ENCODE assay signal across 22 cellular contexts in the genomic region with DNA sequence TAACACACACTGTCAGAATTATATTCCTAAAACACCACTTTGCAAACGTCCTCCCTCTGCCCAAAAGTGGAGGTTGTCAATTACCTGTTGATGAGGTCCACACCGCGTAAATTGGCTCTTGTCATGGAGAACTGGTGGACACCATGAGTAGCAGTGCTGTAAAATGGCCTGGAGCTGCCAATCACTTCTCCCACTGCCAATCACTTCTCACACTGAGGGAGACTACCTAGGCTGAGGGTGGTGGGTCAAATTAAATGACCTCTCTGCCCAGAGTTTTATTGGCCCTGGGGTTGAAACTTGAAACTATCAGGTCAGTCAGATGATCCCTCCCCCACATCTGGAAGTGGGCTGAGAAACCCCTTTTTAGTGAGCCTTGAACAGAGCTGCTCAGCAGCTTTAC.
DNase-seq lines count a peak whose midpoint lies in the region; ATAC-seq, FAIRE-seq and TF ChIP-seq lines count a peak whose summit lies in the region.
"Had no signal": no experiment of that assay in that cellular context is flagged by ENCODE, and none has a peak within 500 bp of the region (broad histone marks: within the 10 kb centered on the region; RNA-seq: fewer than 3 reads in every experiment).

No MANE protein-coding gene starts in this region.

- H2BK20ac ChIP-seq in IMR-90 (ENCODE audit: low read depth, low read length) = no peak overlapping the region
- no peak overlapping the region for H2BK20ac ChIP-seq in H1 (ENCODE audit: low read length)

- POLR2A ChIA-PET in IMR-90 (lab: Charles Lee; ENCODE audit: unreplicated experiment) = no interaction called here
- POLR2A ChIA-PET in H1 (lab: Charles Lee; ENCODE audit: partially characterized antibody) = interaction anchor here (1.0 kb wide), 1 partner anchor 88 kb away, joined by 3 read pairs; no protein-coding TSS in a partner anchor

- intact Hi-C loops in IMR-90 (cut with micrococcal nuclease) = loop anchor here (2.0 to 10.0 kb wide), 2 partner anchors 31 to 149 kb away; no protein-coding TSS in a partner anchor

- H3K36me3 ChIP-seq in IMR-90 (ENCODE audit: control insufficient read depth, insufficient read depth, low read length) (no peaks in the 10 kb centered on the region), H1 (ENCODE audit: control insufficient read depth in 2 of 4, insufficient read depth in 4 of 4, low read length in 3 of 4) (no peaks in the 10 kb centered on the region), trophoblast cell (ENCODE audit: control insufficient read depth in 1 of 2, insufficient read depth in 2 of 2, low read length in 2 of 2) (no peaks in the 10 kb centered on the region), Peyer's patch (no peaks in the 10 kb centered on the region)
- H3K36me3 ChIP-seq: BLaER1 had no signal

- H3K27me3 ChIP-seq in IMR-90 (ENCODE audit: control insufficient read depth, insufficient read depth, low read length) (no peaks in the 10 kb centered on the region; the same call in 1 of the 2 replicates), H1 (replicated peaks in 1 of 4; ENCODE audit: control insufficient read depth in 3 of 4, extremely low read depth in 1 of 4, insufficient read depth in 3 of 4, low read length in 3 of 4) (no peaks in the 10 kb centered on the region), trophoblast cell (ENCODE audit: insufficient read depth, low read length) (no peaks in the 10 kb centered on the region), Peyer's patch (no peaks in the 10 kb centered on the region)
- H3K27me3 ChIP-seq: BLaER1 had no signal

- CTCF ChIA-PET in IMR-90 (lab: Yijun Ruan, JAX) = no interaction called here
- CTCF ChIA-PET in H1 (lab: Charles Lee; ENCODE audit: partially characterized antibody) = interaction anchor here (1.3 to 1.8 kb wide), 2 partner anchors 12 to 158 kb away, joined by 3 to 5 read pairs; no protein-coding TSS in a partner anchor

- no peak overlapping the region for H4K8ac ChIP-seq in IMR-90 (ENCODE audit: low read depth in 2 of 2, low read length in 2 of 2)
- H4K8ac ChIP-seq in H1 (ENCODE audit: extremely low read depth, insufficient read depth, low read length) = no peak overlapping the region; the same call in 1 of the 2 replicates
- H4K8ac ChIP-seq in trophoblast cell (ENCODE audit: low read depth, low read length) = peak overlapping the region; percentile 62

- H2BK15ac ChIP-seq in IMR-90 (ENCODE audit: low read depth, low read length) = no peak overlapping the region
- peak overlapping the region; percentile 92; the same call in 1 of the 2 replicates for H2BK15ac ChIP-seq in H1 (ENCODE audit: low read length)

- DNase-seq in ELF-1 (ENCODE audit: low read depth, low spot score) (peak; percentile 75), IMR-90 (no peak), H1 (ENCODE audit: low read depth in 1 of 2, low spot score in 2 of 2) (no peak), trophoblast cell (no peak), Peyer's patch (no peak), SW480 (ENCODE audit: low spot score) (no peak)
- DNase-seq in T-helper 2 cell treated with Interferon-gamma antibody and Interleukin-4, amounts not matched to agents 5 μg/mL and 100 μg/mL, for 36 hours (ENCODE audit: low spot score) = no peak
- DNase-seq: CD8-positive, alpha-beta memory T cell; DND-41; GDM1; Karpas-422; MM.1S; NCI-H1092 treated with DMSO at 0.1 percent for 48 hours; NCI-H2081 treated with DMSO at 0.1 percent for 48 hours; NCI-H524; SHP77; SK-N-SH had no signal

- H3K4ac ChIP-seq in IMR-90 (ENCODE audit: low read depth, low read length) (no peak overlapping the region), H1 (replicated peaks; ENCODE audit: insufficient read length, low read depth, low read length) (no peak overlapping the region), trophoblast cell (ENCODE audit: low read depth, low read length) (no peak overlapping the region)

- H3K4me1 ChIP-seq in IMR-90 (ENCODE audit: control insufficient read depth, insufficient read depth, low read length) = peaks cover 5% of the 10 kb centered on the region
- H3K4me1 ChIP-seq in H1 (replicated peaks in 1 of 4; ENCODE audit: control insufficient read depth in 3 of 4, insufficient read depth in 4 of 4, low read length in 3 of 4) = peaks cover 3 to 11% (median 7%) of the 10 kb centered on the region in 4 experiments
- H3K4me1 ChIP-seq in trophoblast cell (ENCODE audit: control insufficient read depth in 1 of 2, insufficient read depth in 2 of 2, low read length in 2 of 2) = peaks cover 27% of the 10 kb centered on the region in 2 experiments
- peaks cover 0 to 36% (median 3%) of the 10 kb centered on the region in 4 donors for H3K4me1 ChIP-seq in Peyer's patch
- H3K4me1 ChIP-seq: BLaER1 had no signal

- no peak overlapping the region for H3K4me3 Mint-ChIP-seq in T-helper 2 cell treated with Interferon-gamma antibody and Interleukin-4, amounts not matched to agents 5 μg/mL and 100 μg/mL, for 36 hours
- H3K4me3 Mint-ChIP-seq: CD8-positive, alpha-beta memory T cell had no signal

- peaks cover 2% of the 10 kb centered on the region for H3K4me1 Mint-ChIP-seq in T-helper 2 cell treated with Interferon-gamma antibody and Interleukin-4, amounts not matched to agents 5 μg/mL and 100 μg/mL, for 36 hours (ENCODE audit: low read depth)
- H3K4me1 Mint-ChIP-seq: CD8-positive, alpha-beta memory T cell had no signal

- H3K4me3 ChIP-seq in IMR-90 (ENCODE audit: insufficient read depth, low read depth, low read length) (no peak overlapping the region), H1 (ENCODE audit: extremely low read depth in 1 of 4, insufficient read depth in 2 of 4, low read depth in 3 of 4, low read length in 4 of 4) (no peak overlapping the region), trophoblast cell (ENCODE audit: low read depth, low read length) (no peak overlapping the region), Peyer's patch (no peak overlapping the region)
- H3K4me3 ChIP-seq: BLaER1 had no signal

- peaks cover 2% of the 10 kb centered on the region for H3K27me3 Mint-ChIP-seq in T-helper 2 cell treated with Interferon-gamma antibody and Interleukin-4, amounts not matched to agents 5 μg/mL and 100 μg/mL, for 36 hours (ENCODE audit: low read depth)

- no peak overlapping the region for H2AFZ ChIP-seq in IMR-90 (replicated peaks; ENCODE audit: low read length, poor library complexity)
- 0 out of 2 replicates have a peak overlapping the region, but pooled peaks have one; percentile 50 for H2AFZ ChIP-seq in H1 (ENCODE audit: low read length)
- no peak overlapping the region for H2AFZ ChIP-seq in trophoblast cell (ENCODE audit: insufficient read depth, low read length, poor library complexity)

- no peaks in the 10 kb centered on the region for H3K79me1 ChIP-seq in IMR-90 (ENCODE audit: low read depth in 1 of 2, low read length in 2 of 2)
- no peaks in the 10 kb centered on the region for H3K79me1 ChIP-seq in H1 (ENCODE audit: low read depth, low read length)
- peaks cover 24% of the 10 kb centered on the region for H3K79me1 ChIP-seq in trophoblast cell (ENCODE audit: low read length)

- no peak overlapping the region for H3K56ac ChIP-seq in IMR-90 (ENCODE audit: extremely low read depth, insufficient read depth, low read length)
- no peak overlapping the region for H3K56ac ChIP-seq in H1 (replicated peaks; ENCODE audit: insufficient read length, low read depth, low read length)

- H3K79me2 ChIP-seq in H1 (ENCODE audit: control insufficient read depth in 1 of 2, insufficient read depth in 2 of 2, low read length in 2 of 2) = no peaks in the 10 kb centered on the region
- H3K79me2 ChIP-seq in trophoblast cell (ENCODE audit: control insufficient read depth, insufficient read depth, low read length, poor library complexity) = peaks cover 7% of the 10 kb centered on the region

- no peak for TF ChIP-seq RAD21 in IMR-90 (IDR thresholded peaks at IDR 0.05; ENCODE audit: low read length)
- TF ChIP-seq RAD21 in H1 (IDR thresholded peaks at IDR 0.05 in 1 of 2, conservative IDR thresholded peaks at IDR 0.05 in 1 of 2; ENCODE audit: low read depth in 2 of 2, low read length in 2 of 2) = no peak

- H3K14ac ChIP-seq in IMR-90 (replicated peaks; ENCODE audit: low read depth, low read length) (no peak overlapping the region), H1 (ENCODE audit: insufficient read length) (no peak overlapping the region), trophoblast cell (ENCODE audit: low read length) (no peak overlapping the region)

- H3K23ac ChIP-seq in IMR-90 (ENCODE audit: low read depth, low read length) (no peak overlapping the region), H1 (ENCODE audit: insufficient read length) (no peak overlapping the region), trophoblast cell (ENCODE audit: low read length) (no peak overlapping the region)

- H3K18ac ChIP-seq in IMR-90 (ENCODE audit: low read depth, low read length) (no peak overlapping the region), H1 (ENCODE audit: extremely low read depth, low read length) (no peak overlapping the region; the same call in 1 of the 2 replicates), trophoblast cell (ENCODE audit: low read length) (no peak overlapping the region)

- dilution Hi-C loops in IMR-90 (cut with HindIII; ENCODE audit: low sequenced_read_pairs, unreplicated experiment) = no loop called here

- H2AK9ac ChIP-seq in IMR-90 (replicated peaks; ENCODE audit: low read depth, low read length, poor library complexity) = no peak overlapping the region

- TF ChIP-seq CTCF in IMR-90 (conservative IDR thresholded peaks at IDR 0.05; ENCODE audit: low read depth, low read length) = no peak
- TF ChIP-seq CTCF in H1 (IDR thresholded peaks at IDR 0.05; ENCODE audit: control extremely low read depth in 1 of 3, insufficient read depth in 1 of 3, low read depth in 1 of 3, low read length in 3 of 3) = no peak
- TF ChIP-seq CTCF in Peyer's patch (IDR thresholded peaks at IDR 0.05) = no peak

- no peaks in the 10 kb centered on the region for H3K36me3 Mint-ChIP-seq in T-helper 2 cell treated with Interferon-gamma antibody and Interleukin-4, amounts not matched to agents 5 μg/mL and 100 μg/mL, for 36 hours (ENCODE audit: low read depth)
- H3K36me3 Mint-ChIP-seq: CD8-positive, alpha-beta memory T cell had no signal

- WGBS in IMR-90 (ENCODE audit: extremely low coverage in 2 of 2, insufficient read length in 1 of 2), 2 experiments = no CpG with 5 or more reads among the region's 3 CpGs
- WGBS in H1 (ENCODE audit: extremely low coverage in 1 of 2, insufficient coverage in 1 of 2, insufficient read length in 1 of 2, insufficient replicate concordance in 2 of 2, low coverage in 1 of 2, low lambda C conversion rate in 2 of 2, missing lambda C conversion rate in 1 of 2), 2 experiments = 95% methylated on average over 3 of the region's 3 CpGs; no CpG with 5 or more reads in 1 of the 2 experiments
- WGBS in trophoblast cell (ENCODE audit: extremely low coverage, insufficient coverage, insufficient read length) = no CpG with 5 or more reads among the region's 3 CpGs

- TF ChIP-seq POLR2A in IMR-90 (IDR thresholded peaks at IDR 0.05; ENCODE audit: low read depth, low read length) = no peak
- TF ChIP-seq POLR2A in H1 (IDR thresholded peaks at IDR 0.05; ENCODE audit: control extremely low read depth in 1 of 2, low read depth in 2 of 2, low read length in 2 of 2) = no peak
- no peak for TF ChIP-seq POLR2A in Peyer's patch (IDR thresholded peaks at IDR 0.05)

- FAIRE-seq in H1 (lab: Jason Lieb, UNC) = no peak
- FAIRE-seq: A204.1, GM12892 had no signal

- no peak for TF ChIP-seq EP300 in H1 (IDR thresholded peaks at IDR 0.05; ENCODE audit: borderline replicate concordance in 1 of 2, low read depth in 2 of 2, low read length in 2 of 2)

- H3K27ac Mint-ChIP-seq in T-helper 2 cell treated with Interferon-gamma antibody and Interleukin-4, amounts not matched to agents 5 μg/mL and 100 μg/mL, for 36 hours = no peak overlapping the region

- no peaks in the 10 kb centered on the region for H3K23me2 ChIP-seq in H1 (ENCODE audit: low read depth, low read length)

- no TSS peak for BruUV-seq in IMR-90 (replicated peaks; lab: Mats Ljungman, UMichigan)

- H3K9ac ChIP-seq in IMR-90 (ENCODE audit: low read depth, low read length) (no peak overlapping the region), H1 (replicated peaks in 1 of 4; ENCODE audit: extremely low read depth in 1 of 4, low read depth in 3 of 4, low read length in 3 of 4) (no peak overlapping the region), trophoblast cell (ENCODE audit: low read length) (no peak overlapping the region)
- H3K9ac ChIP-seq: BLaER1, SK-N-SH had no signal

- no peak overlapping the region for H4K5ac ChIP-seq in IMR-90 (ENCODE audit: low read depth, low read length)
- no peak overlapping the region for H4K5ac ChIP-seq in H1 (ENCODE audit: insufficient read length, low read depth, low read length)

- no peaks in the 10 kb centered on the region for H3K9me3 ChIP-seq in IMR-90 (ENCODE audit: control insufficient read depth, insufficient read depth, low read length)
- no peaks in the 10 kb centered on the region for H3K9me3 ChIP-seq in H1 (ENCODE audit: insufficient read depth in 2 of 2, low read depth in 1 of 2, low read length in 1 of 2)
- H3K9me3 ChIP-seq in trophoblast cell (ENCODE audit: insufficient read depth, low read depth, low read length) = no peaks in the 10 kb centered on the region
- H3K9me3 ChIP-seq in Peyer's patch = no peaks in the 10 kb centered on the region
- H3K9me3 ChIP-seq: BLaER1, SK-N-SH had no signal

- H2BK12ac ChIP-seq in H1 (ENCODE audit: low read depth, low read length) (0 out of 2 replicates have a peak overlapping the region, but pooled peaks have one; percentile 9), trophoblast cell (ENCODE audit: low read length) (peak overlapping the region; percentile 37)

- no peak for ATAC-seq in IMR-90 (ENCODE audit: low read depth)
- ATAC-seq in HG02798 (IDR thresholded peaks at IDR 0.05; ENCODE audit: poor library complexity, unreplicated experiment) = no peak
- ATAC-seq: Panc1 had no signal

- H3K4me2 ChIP-seq in IMR-90 (ENCODE audit: low read depth, low read length) (no peak overlapping the region), H1 (ENCODE audit: insufficient read depth in 1 of 2, low read depth in 2 of 2, low read length in 2 of 2) (no peak overlapping the region; a peak in 1 of 4 replicates), trophoblast cell (ENCODE audit: low read length) (no peak overlapping the region)
- H3K4me2 ChIP-seq: BLaER1, SK-N-SH had no signal

- H3K27ac ChIP-seq in IMR-90 (ENCODE audit: insufficient read depth, low read length) = no peak overlapping the region
- no peak overlapping the region for H3K27ac ChIP-seq in H1 (ENCODE audit: low read depth, low read length)
- H3K27ac ChIP-seq in trophoblast cell (ENCODE audit: low read depth, low read length) = no peak overlapping the region
- no peak overlapping the region for H3K27ac ChIP-seq in Peyer's patch
- H3K27ac ChIP-seq: BLaER1 had no signal

- H2AK5ac ChIP-seq in IMR-90 (ENCODE audit: low read depth, low read length) (peak overlapping the region; percentile 24; the same call in 1 of the 2 replicates), H1 (ENCODE audit: low read depth, low read length) (no peak overlapping the region), trophoblast cell (ENCODE audit: low read length) (no peak overlapping the region)

- in situ Hi-C loops in IMR-90 (cut with MboI; ENCODE audit: low sequenced_read_pairs) = no loop called here

- no peak overlapping the region for H2BK5ac ChIP-seq in IMR-90 (ENCODE audit: low read depth, low read length, poor library complexity, severe bottlenecking)
- H2BK5ac ChIP-seq in H1 (ENCODE audit: low read depth, low read length) = 0 out of 2 replicates have a peak overlapping the region, but pooled peaks have one; percentile 35
- H2BK5ac ChIP-seq in trophoblast cell (ENCODE audit: low read depth, low read length, poor library complexity) = no peak overlapping the region

- H4K91ac ChIP-seq in IMR-90 (ENCODE audit: insufficient read depth, low read depth, low read length) (no peak overlapping the region), H1 (replicated peaks; ENCODE audit: insufficient read length, low read length) (peak overlapping the region; percentile 77), trophoblast cell (ENCODE audit: low read depth, low read length) (no peak overlapping the region)

- peaks cover 3% of the 10 kb centered on the region for H3K9me1 ChIP-seq in IMR-90 (ENCODE audit: insufficient read depth, low read length)

- H2BK120ac ChIP-seq in IMR-90 (ENCODE audit: low read depth, low read length) = no peak overlapping the region
- no peak overlapping the region for H2BK120ac ChIP-seq in H1 (replicated peaks; ENCODE audit: low read depth, low read length)
- no peak overlapping the region for H2BK120ac ChIP-seq in trophoblast cell (ENCODE audit: insufficient read depth, low read length, poor library complexity)

- no peaks in the 10 kb centered on the region for H3K9me3 Mint-ChIP-seq in T-helper 2 cell treated with Interferon-gamma antibody and Interleukin-4, amounts not matched to agents 5 μg/mL and 100 μg/mL, for 36 hours
- H3K9me3 Mint-ChIP-seq: CD8-positive, alpha-beta memory T cell had no signal

- H4K20me1 ChIP-seq in IMR-90 (ENCODE audit: insufficient read depth, low read length) (no peaks in the 10 kb centered on the region), H1 (replicated peaks in 1 of 2; ENCODE audit: control insufficient read depth in 1 of 2, insufficient read depth in 2 of 2, low read length in 2 of 2) (no peaks in the 10 kb centered on the region)
- H4K20me1 ChIP-seq: BLaER1 had no signal

- no peak overlapping the region for H4K12ac ChIP-seq in trophoblast cell (ENCODE audit: low read depth, low read length)
